Comparison of ENCODE assay signal across 2 cellular contexts in genomic region chr9:125878241-125878640, GRCh38.
TF ChIP-seq lines count a peak whose summit lies in the region.

No MANE protein-coding gene starts in this region.

TF ChIP-seq in IMR-90, 13 proteins besides CTCF, POLR2A, EP300 and RAD21 (continued from another document):
- TF ChIP-seq CEBPB (IDR thresholded peaks at IDR 0.05; ENCODE audit: low read depth, low read length) (no peak), MAFK (IDR thresholded peaks at IDR 0.05; ENCODE audit: low read depth, low read length) (no peak), BHLHE40 (IDR thresholded peaks at IDR 0.05; ENCODE audit: low read depth, low read length) (no peak), CHD1 (IDR thresholded peaks at IDR 0.05; ENCODE audit: low read depth, low read length) (no peak), MAZ (IDR thresholded peaks at IDR 0.05; ENCODE audit: borderline replicate concordance, low read depth, low read length) (no peak), MXI1 (IDR thresholded peaks at IDR 0.05; ENCODE audit: borderline replicate concordance, low read depth, low read length) (no peak), RFX5 (IDR thresholded peaks at IDR 0.05; ENCODE audit: low read depth, low read length) (no peak), RCOR1 (IDR thresholded peaks at IDR 0.05; ENCODE audit: insufficient replicate concordance, low read length) (no peak), NFE2L2 (IDR thresholded peaks at IDR 0.05; ENCODE audit: low read depth, low read length) (no peak)
- TF ChIP-seq, protein P1, sequence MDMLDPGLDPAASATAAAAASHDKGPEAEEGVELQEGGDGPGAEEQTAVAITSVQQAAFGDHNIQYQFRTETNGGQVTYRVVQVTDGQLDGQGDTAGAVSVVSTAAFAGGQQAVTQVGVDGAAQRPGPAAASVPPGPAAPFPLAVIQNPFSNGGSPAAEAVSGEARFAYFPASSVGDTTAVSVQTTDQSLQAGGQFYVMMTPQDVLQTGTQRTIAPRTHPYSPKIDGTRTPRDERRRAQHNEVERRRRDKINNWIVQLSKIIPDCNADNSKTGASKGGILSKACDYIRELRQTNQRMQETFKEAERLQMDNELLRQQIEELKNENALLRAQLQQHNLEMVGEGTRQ (IDR thresholded peaks at IDR 0.05; ENCODE audit: low read depth, low read length) = no peak
- TF ChIP-seq, protein P2, sequence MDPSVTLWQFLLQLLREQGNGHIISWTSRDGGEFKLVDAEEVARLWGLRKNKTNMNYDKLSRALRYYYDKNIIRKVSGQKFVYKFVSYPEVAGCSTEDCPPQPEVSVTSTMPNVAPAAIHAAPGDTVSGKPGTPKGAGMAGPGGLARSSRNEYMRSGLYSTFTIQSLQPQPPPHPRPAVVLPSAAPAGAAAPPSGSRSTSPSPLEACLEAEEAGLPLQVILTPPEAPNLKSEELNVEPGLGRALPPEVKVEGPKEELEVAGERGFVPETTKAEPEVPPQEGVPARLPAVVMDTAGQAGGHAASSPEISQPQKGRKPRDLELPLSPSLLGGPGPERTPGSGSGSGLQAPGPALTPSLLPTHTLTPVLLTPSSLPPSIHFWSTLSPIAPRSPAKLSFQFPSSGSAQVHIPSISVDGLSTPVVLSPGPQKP (IDR thresholded peaks at IDR 0.05; ENCODE audit: borderline replicate concordance, low read depth, low read length) = no peak

TF ChIP-seq in PFSK-1, 5 proteins besides CTCF, POLR2A, EP300 and RAD21 (continued from another document):
- TF ChIP-seq REST (IDR thresholded peaks at IDR 0.05; ENCODE audit: insufficient read depth in 1 of 2, low read depth in 2 of 2, low read length in 2 of 2) (no peak), TAF1 (IDR thresholded peaks at IDR 0.05; ENCODE audit: borderline replicate concordance, insufficient read depth, low read length) (no peak), SIN3A (IDR thresholded peaks at IDR 0.05; ENCODE audit: borderline replicate concordance, insufficient read depth, low read length) (0 out of 2 replicates have a peak, but pooled peaks have one; percentile 57), POLR2AphosphoS5 (IDR thresholded peaks at IDR 0.05; ENCODE audit: low read depth, low read length) (no peak)
